In genomic region chr12:1501695-1502440, GRCh38 we compare ENCODE assay signal across 17 cellular contexts.
DNase-seq lines count a peak whose midpoint lies in the region; FAIRE-seq and TF ChIP-seq lines count a peak whose summit lies in the region.
"Had no signal": no experiment of that assay in that cellular context is flagged by ENCODE, and none has a peak within 500 bp of the region (broad histone marks: within the 10 kb centered on the region; RNA-seq: fewer than 3 reads in every experiment).

No MANE protein-coding gene starts in this region.

- no peak overlapping the region for H3K14ac ChIP-seq in H9 (ENCODE audit: insufficient read depth, low read length)

- no peak overlapping the region for H2BK12ac ChIP-seq in H9 (ENCODE audit: insufficient read length, low read depth, low read length)

- no peak overlapping the region for H3T11ph ChIP-seq in H9 (ENCODE audit: low read length)

- no peak overlapping the region for H3K18ac ChIP-seq in H9 (ENCODE audit: insufficient read length, low read depth, low read length)

- no peaks in the 10 kb centered on the region for H3K79me2 ChIP-seq in H9 (ENCODE audit: insufficient read depth, low read length)
- no peaks in the 10 kb centered on the region for H3K79me2 ChIP-seq in osteoblast (ENCODE audit: insufficient read depth, low read length)

- peaks cover 2 to 4% of the 10 kb centered on the region in 2 experiments; a peak in 3 of 5 replicates for H3K9me3 Mint-ChIP-seq in H9

- peaks cover 0 to 6% (median 0%) of the 10 kb centered on the region in 11 experiments; a peak in 3 of 22 replicates for H3K9me3 ChIP-seq in BLaER1 treated with 17β-estradiol and CSF1 and Interleukin-3, amounts not matched to agents 10 nM and 100 nM (replicated peaks in 1 of 11)
- no peaks in the 10 kb centered on the region for H3K9me3 ChIP-seq in H9 (ENCODE audit: control insufficient read depth, low read depth, low read length)
- H3K9me3 ChIP-seq in kidney (ENCODE audit: control insufficient read depth in 1 of 2, low read length in 2 of 2): no peaks in the 10 kb centered on the region
- H3K9me3 ChIP-seq in osteoblast (ENCODE audit: low read depth, low read length): no peaks in the 10 kb centered on the region
- H3K9me3 ChIP-seq: SJCRH30 had no signal

- no peak overlapping the region for H3K27ac ChIP-seq in BLaER1 treated with 17β-estradiol and CSF1 and Interleukin-3, amounts not matched to agents 10 nM and 100 nM
- H3K27ac ChIP-seq in H9 (ENCODE audit: insufficient read length, low read depth, low read length) (no peak overlapping the region), kidney (ENCODE audit: low read depth in 2 of 2, low read length in 2 of 2) (no peak overlapping the region), osteoblast (ENCODE audit: low read depth, low read length) (no peak overlapping the region)
- H3K27ac ChIP-seq: PC-9, RWPE1, SJCRH30 had no signal

- no peaks in the 10 kb centered on the region for H3K4me1 Mint-ChIP-seq in H9

- H3K56ac ChIP-seq in H9 (ENCODE audit: insufficient read length, low read depth, low read length): no peak overlapping the region

- H3K9ac ChIP-seq in BLaER1 treated with 17β-estradiol and CSF1 and Interleukin-3, amounts not matched to agents 10 nM and 100 nM: 0 out of 22 replicates have a peak overlapping the region, but pooled peaks of 1 of the 11 experiments have one; percentile 29
- H3K9ac ChIP-seq in H9 (ENCODE audit: extremely low read depth, insufficient read length, low read length) (no peak overlapping the region), kidney (ENCODE audit: low read length in 2 of 2) (no peak overlapping the region)

- peak overlapping the region in 9 of 11 experiments; percentile 13 to 87 (median 52); a peak in 16 of 22 replicates for H3K4me2 ChIP-seq in BLaER1 treated with 17β-estradiol and CSF1 and Interleukin-3, amounts not matched to agents 10 nM and 100 nM
- H3K4me2 ChIP-seq in H9 (ENCODE audit: insufficient read depth, insufficient read length, low read length): no peak overlapping the region
- H3K4me2 ChIP-seq in osteoblast (ENCODE audit: insufficient read depth, low read length): no peak overlapping the region
- H3K4me2 ChIP-seq: PC-9 had no signal

- H2BK120ac ChIP-seq in H9 (ENCODE audit: low read depth, low read length, poor library complexity, severe bottlenecking): no peak overlapping the region

- peaks cover 26 to 60% (median 48%) of the 10 kb centered on the region in 10 experiments for H3K4me1 ChIP-seq in BLaER1 treated with 17β-estradiol and CSF1 and Interleukin-3, amounts not matched to agents 10 nM and 100 nM
- H3K4me1 ChIP-seq in H9 (ENCODE audit: insufficient read depth, low read length): no peaks in the 10 kb centered on the region
- H3K4me1 ChIP-seq in kidney (ENCODE audit: control insufficient read depth in 1 of 2, insufficient read depth in 1 of 2, low read depth in 1 of 2, low read length in 2 of 2): peaks cover 0 to 4% of the 10 kb centered on the region in 2 donors
- H3K4me1 ChIP-seq in osteoblast (ENCODE audit: insufficient read depth, low read length): peaks cover 16% of the 10 kb centered on the region

- H2BK5ac ChIP-seq in H9 (ENCODE audit: insufficient read length, low read length): no peak overlapping the region

- no peak overlapping the region for H3K4ac ChIP-seq in H9 (ENCODE audit: low read depth, low read length)

- WGBS in H9 (ENCODE audit: extremely low coverage, insufficient read length, low lambda C conversion rate): no CpG with 5 or more reads among the region's 21 CpGs

- H3K23ac ChIP-seq in H9 (ENCODE audit: insufficient read length, low read depth, low read length): no peak overlapping the region

- no peak overlapping the region for H4K5ac ChIP-seq in H9 (ENCODE audit: insufficient read length, low read depth, low read length)

- H3K4me3 ChIP-seq in BLaER1 treated with 17β-estradiol and CSF1 and Interleukin-3, amounts not matched to agents 10 nM and 100 nM: no peak overlapping the region
- no peak overlapping the region for H3K4me3 ChIP-seq in kidney (ENCODE audit: low read length in 2 of 2)
- no peak overlapping the region for H3K4me3 ChIP-seq in osteoblast (ENCODE audit: insufficient read depth, low read length)
- H3K4me3 ChIP-seq: PC-9, SJCRH30 had no signal

- no peak overlapping the region for H2BK20ac ChIP-seq in H9 (ENCODE audit: low read depth, low read length, poor library complexity, severe bottlenecking)

- no peak overlapping the region for H2BK15ac ChIP-seq in H9 (ENCODE audit: low read depth, low read length)

- H3K4me3 Mint-ChIP-seq in H9: no peak overlapping the region
- H3K4me3 Mint-ChIP-seq: HFFc6 had no signal

- H3K36me3 ChIP-seq in BLaER1 treated with 17β-estradiol and CSF1 and Interleukin-3, amounts not matched to agents 10 nM and 100 nM: no peaks in the 10 kb centered on the region
- H3K36me3 ChIP-seq in kidney (ENCODE audit: control insufficient read depth in 1 of 2, insufficient read depth in 2 of 2, low read length in 2 of 2): no peaks in the 10 kb centered on the region
- no peaks in the 10 kb centered on the region for H3K36me3 ChIP-seq in osteoblast (ENCODE audit: insufficient read depth, low read length)
- H3K36me3 ChIP-seq: SJCRH30 had no signal

- intact Hi-C loops in kidney (cut with DNase I): no loop called here

- TF ChIP-seq CTCF in H9 (conservative IDR thresholded peaks at IDR 0.05) (no peak), kidney (IDR thresholded peaks at IDR 0.05; ENCODE audit: borderline replicate concordance, extremely low read depth, insufficient read depth) (no peak), osteoblast (IDR thresholded peaks at IDR 0.05; ENCODE audit: extremely low read depth, low read depth, low read length) (no peak)

- peaks cover 0 to 17% (median 0%) of the 10 kb centered on the region in 11 experiments; a peak in 3 of 22 replicates for H4K20me1 ChIP-seq in BLaER1 treated with 17β-estradiol and CSF1 and Interleukin-3, amounts not matched to agents 10 nM and 100 nM
- H4K20me1 ChIP-seq in H9 (ENCODE audit: control insufficient read depth, insufficient read depth, insufficient read length) (no peaks in the 10 kb centered on the region), osteoblast (ENCODE audit: insufficient read depth, low read length) (no peaks in the 10 kb centered on the region)

- no peaks in the 10 kb centered on the region for H3K79me1 ChIP-seq in H9 (ENCODE audit: insufficient read depth, low read depth, low read length, poor library complexity, severe bottlenecking)

- no peak overlapping the region for H4K8ac ChIP-seq in H9 (replicated peaks; ENCODE audit: insufficient read length, low read depth, low read length)

- peaks cover 2 to 12% (median 6%) of the 10 kb centered on the region in 3 experiments; a peak in 4 of 7 replicates for H3K36me3 Mint-ChIP-seq in H9 (ENCODE audit: insufficient read depth in 1 of 3, low read depth in 3 of 3)
- H3K36me3 Mint-ChIP-seq: CD14-positive monocyte had no signal

- DNase-seq in H9 (peak; percentile 35), kidney (peak; percentile 42), osteoblast (ENCODE audit: insufficient read length, low spot score, missing footprints) (peak; percentile 67), epidermal melanocyte (ENCODE audit: insufficient read length, low spot score) (no peak)
- no peak for DNase-seq in effector CD8-positive, alpha-beta T cell (lab: John Stamatoyannopoulos, UW)
- DNase-seq in stimulated activated CD4-positive, alpha-beta T cell treated with anti-CD3 and anti-CD28 coated beads, Interleukin-12 subunit alpha, Interleukin-12 subunit beta, amount 100 ng/mL, for 4 hours: no peak
- DNase-seq: HFFc6, Karpas-422, NCI-H1436, NCI-H2029, NCI-H526, PC-9, SJCRH30 had no signal

- no peak overlapping the region for H4K91ac ChIP-seq in H9 (ENCODE audit: insufficient read length, low read depth, low read length)

- H3K27ac Mint-ChIP-seq in H9: peak overlapping the region in 1 of 3 experiments; percentile 87; a peak in 1 of 7 replicates
- H3K27ac Mint-ChIP-seq: CD14-positive monocyte, HFFc6 had no signal

- H3K27me3 ChIP-seq in BLaER1 treated with 17β-estradiol and CSF1 and Interleukin-3, amounts not matched to agents 10 nM and 100 nM: peaks cover 0 to 31% (median 4%) of the 10 kb centered on the region in 11 experiments; a peak in 9 of 22 replicates
- no peaks in the 10 kb centered on the region for H3K27me3 ChIP-seq in H9 (ENCODE audit: insufficient read depth, low read length)
- no peaks in the 10 kb centered on the region for H3K27me3 ChIP-seq in osteoblast (ENCODE audit: insufficient read depth, low read length)
- H3K27me3 ChIP-seq: SJCRH30 had no signal

- H2AK5ac ChIP-seq in H9 (ENCODE audit: insufficient read length, low read length): no peak overlapping the region

- H3K27me3 Mint-ChIP-seq in H9 (ENCODE audit: low read depth): no peaks in the 10 kb centered on the region; the same call in none of the 2 replicates

- H2AFZ ChIP-seq in H9 (ENCODE audit: low read length): no peak overlapping the region
- H2AFZ ChIP-seq in osteoblast (ENCODE audit: low read length): no peak overlapping the region
- H2AFZ ChIP-seq: PC-9 had no signal

- no peaks in the 10 kb centered on the region for H3K23me2 ChIP-seq in H9 (ENCODE audit: insufficient read length, low read depth, low read length, poor library complexity, severe bottlenecking)

- FAIRE-seq in kidney (lab: Jason Lieb, UNC): no peak
- FAIRE-seq: H54 had no signal

Comparison
In these comparisons a context has a peak if more than half of its experiments do, and no peak if none do; other contexts are left out.
1. H3K4me2 ChIP-seq: peak in BLaER1 treated with 17β-estradiol and CSF1 and Interleukin-3, amounts not matched to agents 10 nM and 100 nM (9 of 11); none in H9 (single experiment) and osteoblast (single experiment).
2. DNase-seq: peak in H9 (single experiment), kidney (single experiment) and osteoblast (single experiment); none in effector CD8-positive, alpha-beta T cell (single experiment), stimulated activated CD4-positive, alpha-beta T cell treated with anti-CD3 and anti-CD28 coated beads, Interleukin-12 subunit alpha, Interleukin-12 subunit beta, amount 100 ng/mL, for 4 hours (single experiment) and epidermal melanocyte (single experiment).